ENCODE assay signal across 1 cellular context in genomic region chr10:30600005-30600404, GRCh38.
A peak's percentile ranks its signal among the peaks of the same experiment; 100 is the strongest.
TF ChIP-seq lines count a peak whose summit lies in the region.

No MANE protein-coding gene starts in this region.

TF ChIP-seq in HepG2, 621 proteins besides CTCF, POLR2A, EP300 and RAD21:
- TF ChIP-seq ASH2L (IDR thresholded peaks at IDR 0.05; ENCODE audit: insufficient read length, low read depth, low read length): no peak
- TF ChIP-seq ATF7 (IDR thresholded peaks at IDR 0.05): peak; percentile 39
- TF ChIP-seq ATF7 (CRISPR knock-in tag; IDR thresholded peaks at IDR 0.05): no peak
- TF ChIP-seq, protein P1, sequence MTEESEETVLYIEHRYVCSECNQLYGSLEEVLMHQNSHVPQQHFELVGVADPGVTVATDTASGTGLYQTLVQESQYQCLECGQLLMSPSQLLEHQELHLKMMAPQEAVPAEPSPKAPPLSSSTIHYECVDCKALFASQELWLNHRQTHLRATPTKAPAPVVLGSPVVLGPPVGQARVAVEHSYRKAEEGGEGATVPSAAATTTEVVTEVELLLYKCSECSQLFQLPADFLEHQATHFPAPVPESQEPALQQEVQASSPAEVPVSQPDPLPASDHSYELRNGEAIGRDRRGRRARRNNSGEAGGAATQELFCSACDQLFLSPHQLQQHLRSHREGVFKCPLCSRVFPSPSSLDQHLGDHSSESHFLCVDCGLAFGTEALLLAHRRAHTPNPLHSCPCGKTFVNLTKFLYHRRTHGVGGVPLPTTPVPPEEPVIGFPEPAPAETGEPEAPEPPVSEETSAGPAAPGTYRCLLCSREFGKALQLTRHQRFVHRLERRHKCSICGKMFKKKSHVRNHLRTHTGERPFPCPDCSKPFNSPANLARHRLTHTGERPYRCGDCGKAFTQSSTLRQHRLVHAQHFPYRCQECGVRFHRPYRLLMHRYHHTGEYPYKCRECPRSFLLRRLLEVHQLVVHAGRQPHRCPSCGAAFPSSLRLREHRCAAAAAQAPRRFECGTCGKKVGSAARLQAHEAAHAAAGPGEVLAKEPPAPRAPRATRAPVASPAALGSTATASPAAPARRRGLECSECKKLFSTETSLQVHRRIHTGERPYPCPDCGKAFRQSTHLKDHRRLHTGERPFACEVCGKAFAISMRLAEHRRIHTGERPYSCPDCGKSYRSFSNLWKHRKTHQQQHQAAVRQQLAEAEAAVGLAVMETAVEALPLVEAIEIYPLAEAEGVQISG (CRISPR knock-in tag; IDR thresholded peaks at IDR 0.05): no peak
TF ChIP-seq in HepG2: peak in this region for 1.
